Comparison of ENCODE assay signal across 25 cellular contexts in genomic region chr11:118778898-118779297, GRCh38.
"Had no signal": no experiment of that assay in that cellular context is flagged by ENCODE, and none has a peak within 500 bp of the region (broad histone marks: within the 10 kb centered on the region; RNA-seq: fewer than 3 reads in every experiment).

No MANE protein-coding gene starts in this region.

- H3K9me3 Mint-ChIP-seq: activated CD4-positive, alpha-beta memory T cell treated with anti-CD3 and anti-CD28 coated beads for 36 hours; activated CD4-positive, alpha-beta T cell treated with anti-CD3 and anti-CD28 coated beads, Interleukin-2, amount 10 ng/mL, durations not matched to agents 7 days and 5 days; activated T-helper 1 cell treated with anti-CD3 and anti-CD28 coated beads, Interleukin-12 subunit alpha, Interleukin-12 subunit beta, Interleukin-2, Interleukin-4 antibody, amounts not matched to agents 30 ng/mL and 10 ng/mL and 1 ng/mL, durations not matched to agents 14 hours and 24 hours and 36 hours had no signal

- H3K27ac ChIP-seq: brain microvascular endothelial cell, cardiac muscle cell, Peyer's patch, RWPE1, SJCRH30, VCaP had no signal

- H3K4me3 Mint-ChIP-seq: activated CD4-positive, alpha-beta memory T cell treated with anti-CD3 and anti-CD28 coated beads for 36 hours; activated CD4-positive, alpha-beta T cell treated with anti-CD3 and anti-CD28 coated beads, Interleukin-2, amount 10 ng/mL, durations not matched to agents 7 days and 5 days; activated naive CD8-positive, alpha-beta T cell; activated T-helper 1 cell treated with anti-CD3 and anti-CD28 coated beads, Interleukin-12 subunit alpha, Interleukin-12 subunit beta, Interleukin-2, Interleukin-4 antibody, amounts not matched to agents 30 ng/mL and 10 ng/mL and 1 ng/mL, durations not matched to agents 14 hours and 24 hours and 36 hours had no signal

- DNase-seq: activated CD4-positive, alpha-beta memory T cell treated with anti-CD3 and anti-CD28 coated beads for 36 hours; activated CD4-positive, alpha-beta T cell treated with anti-CD3 and anti-CD28 coated beads, Interleukin-2, amount 10 ng/mL, durations not matched to agents 7 days and 5 days; activated CD4-positive, CD25-positive, alpha-beta regulatory T cell; activated CD8-positive, alpha-beta memory T cell treated with anti-CD3 and anti-CD28 coated beads for 24 hours; activated effector memory CD4-positive, alpha-beta T cell treated with Interleukin-2 at 50 U/mL for 16 hours; activated naive CD4-positive, alpha-beta T cell; brain microvascular endothelial cell; Kasumi-1; KBM-7; NCI-H1105 treated with DMSO at 0.1 percent for 48 hours; NCI-H1436 treated with DMSO at 0.1 percent for 48 hours; NCI-H187; NCI-H2081; NCI-H446; NCI-H524; Peyer's patch; Right ventricle myocardium superior; SJCRH30; SK-N-SH; T-helper 1 cell had no signal

- H3K27me3 ChIP-seq: brain microvascular endothelial cell, cardiac muscle cell, Peyer's patch, SJCRH30 had no signal

- H3K9me3 ChIP-seq: Peyer's patch, SJCRH30, SK-N-SH had no signal

- H3K27ac Mint-ChIP-seq: activated CD4-positive, alpha-beta T cell treated with anti-CD3 and anti-CD28 coated beads, Interleukin-2, amount 10 ng/mL, durations not matched to agents 7 days and 5 days; activated T-helper 1 cell treated with anti-CD3 and anti-CD28 coated beads, Interleukin-12 subunit alpha, Interleukin-12 subunit beta, Interleukin-2, Interleukin-4 antibody, amounts not matched to agents 30 ng/mL and 10 ng/mL and 1 ng/mL, durations not matched to agents 14 hours and 24 hours and 36 hours had no signal

- H3K27me3 Mint-ChIP-seq: activated CD4-positive, alpha-beta memory T cell treated with anti-CD3 and anti-CD28 coated beads for 36 hours; activated CD4-positive, alpha-beta T cell treated with anti-CD3 and anti-CD28 coated beads, Interleukin-2, amount 10 ng/mL, durations not matched to agents 7 days and 5 days; activated naive CD8-positive, alpha-beta T cell had no signal
